Comparison of ENCODE assay signal across 14 cellular contexts in genomic region chr4:148061795-148062194, GRCh38.
A peak's percentile ranks its signal among the peaks of the same experiment; 100 is the strongest.
DNase-seq lines count a peak whose midpoint lies in the region; ATAC-seq, FAIRE-seq and TF ChIP-seq lines count a peak whose summit lies in the region.
"Had no signal": no experiment of that assay in that cellular context is flagged by ENCODE, and none has a peak within 500 bp of the region (broad histone marks: within the 10 kb centered on the region; RNA-seq: fewer than 3 reads in every experiment).

No MANE protein-coding gene starts in this region.

- H3K36me3 ChIP-seq in Karpas-422 (ENCODE audit: insufficient read depth, low read length) = no peaks in the 10 kb centered on the region

- no peaks in the 10 kb centered on the region for H3K79me2 ChIP-seq in Karpas-422 (ENCODE audit: low read length)

- no peak overlapping the region for H3K9ac ChIP-seq in Karpas-422 (ENCODE audit: low read length)

- H3K4me1 Mint-ChIP-seq in activated naive CD8-positive, alpha-beta T cell treated with anti-CD3 and anti-CD28 coated beads, Interleukin-2, amount 10 ng/mL, durations not matched to agents 7 days and 5 days = peaks cover 34% of the 10 kb centered on the region
- peaks cover 74% of the 10 kb centered on the region for H3K4me1 Mint-ChIP-seq in nephron progenitor cell

- H2AFZ ChIP-seq in Karpas-422 (ENCODE audit: low read length) = no peak overlapping the region

- H3K27ac ChIP-seq in Karpas-422 (ENCODE audit: low read length) = no peak overlapping the region
- H3K27ac ChIP-seq: SK-N-MC had no signal

- H3K27ac Mint-ChIP-seq in activated naive CD8-positive, alpha-beta T cell treated with anti-CD3 and anti-CD28 coated beads, Interleukin-2, amount 10 ng/mL, durations not matched to agents 7 days and 5 days = peak overlapping the region; percentile 92
- H3K27ac Mint-ChIP-seq in nephron progenitor cell = peak overlapping the region; percentile 8

- peaks cover 64% of the 10 kb centered on the region for H3K4me1 ChIP-seq in Karpas-422 (ENCODE audit: low read length)

- peak; percentile 15 for DNase-seq in NCI-H748 (lab: John Stamatoyannopoulos, UW; ENCODE audit: unreplicated experiment)
- no peak for DNase-seq in NCI-H748 treated with DMSO at 0.1 percent for 48 hours (lab: John Stamatoyannopoulos, UW)
- DNase-seq in Karpas-422 = no peak
- DNase-seq in activated naive CD8-positive, alpha-beta T cell treated with anti-CD3 and anti-CD28 coated beads, Interleukin-2, amount 10 ng/mL, durations not matched to agents 7 days and 5 days = no peak
- no peak for DNase-seq in nephron progenitor cell
- no peak for DNase-seq in epidermal melanocyte (ENCODE audit: insufficient read length, low spot score)
- no peak for DNase-seq in hepatic stellate cell (ENCODE audit: low spot score)
- no peak for DNase-seq in HTR-8/SVneo (ENCODE audit: insufficient read length, low spot score)
- DNase-seq: activated CD8-positive, alpha-beta memory T cell treated with anti-CD3 and anti-CD28 coated beads, Interleukin-2, amount 50 U/mL, for 48 hours; GOT3; mammary epithelial cell; NCI-H187 treated with DMSO at 0.1 percent for 48 hours had no signal

- no peaks in the 10 kb centered on the region for H3K9me2 ChIP-seq in Karpas-422 (replicated peaks; ENCODE audit: insufficient read depth, low read length)

- H3K27me3 ChIP-seq in Karpas-422 (ENCODE audit: low read length) = no peaks in the 10 kb centered on the region

- no peaks in the 10 kb centered on the region for H3K9me3 ChIP-seq in Karpas-422 (ENCODE audit: low read length)

- no peak overlapping the region for H3K4me3 Mint-ChIP-seq in activated naive CD8-positive, alpha-beta T cell treated with anti-CD3 and anti-CD28 coated beads, Interleukin-2, amount 10 ng/mL, durations not matched to agents 7 days and 5 days
- no peak overlapping the region for H3K4me3 Mint-ChIP-seq in nephron progenitor cell

- POLR2A ChIA-PET in activated naive CD8-positive, alpha-beta T cell treated with anti-CD3 and anti-CD28 coated beads, Interleukin-2, amount 10 ng/mL, durations not matched to agents 7 days and 5 days (lab: Charles Lee) = interaction anchor here (1.5 kb wide), 1 partner anchor 10 kb away, joined by 3 read pairs; no protein-coding TSS in a partner anchor

- peak overlapping the region; percentile 40 for H3K4me2 ChIP-seq in Karpas-422 (ENCODE audit: low read depth, low read length, poor library complexity, severe bottlenecking)

- ATAC-seq in activated naive CD8-positive, alpha-beta T cell treated with anti-CD3 and anti-CD28 coated beads, Interleukin-2, amount 10 ng/mL, durations not matched to agents 7 days and 5 days (ENCODE audit: low read depth) = no peak

- no peak overlapping the region for H3K4me3 ChIP-seq in Karpas-422 (ENCODE audit: low read length)
- H3K4me3 ChIP-seq: SK-N-MC had no signal

- no peaks in the 10 kb centered on the region; the same call in 1 of the 2 replicates for H4K20me1 ChIP-seq in Karpas-422 (ENCODE audit: insufficient read depth, low read depth, low read length)

- no peaks in the 10 kb centered on the region for H3K27me3 Mint-ChIP-seq in activated naive CD8-positive, alpha-beta T cell treated with anti-CD3 and anti-CD28 coated beads, Interleukin-2, amount 10 ng/mL, durations not matched to agents 7 days and 5 days
- no peaks in the 10 kb centered on the region for H3K27me3 Mint-ChIP-seq in nephron progenitor cell (ENCODE audit: low read depth, poor library complexity)

- no peak for TF ChIP-seq CTCF in nephron progenitor cell (IDR thresholded peaks at IDR 0.05)

- FAIRE-seq in HTR-8/SVneo (lab: Jason Lieb, UNC) = no peak
- FAIRE-seq: A204.1 had no signal

- H3K9me3 Mint-ChIP-seq in activated naive CD8-positive, alpha-beta T cell treated with anti-CD3 and anti-CD28 coated beads, Interleukin-2, amount 10 ng/mL, durations not matched to agents 7 days and 5 days = no peaks in the 10 kb centered on the region
- H3K9me3 Mint-ChIP-seq in nephron progenitor cell = no peaks in the 10 kb centered on the region

- H3K36me3 Mint-ChIP-seq in activated naive CD8-positive, alpha-beta T cell treated with anti-CD3 and anti-CD28 coated beads, Interleukin-2, amount 10 ng/mL, durations not matched to agents 7 days and 5 days = peaks cover 5% of the 10 kb centered on the region
- H3K36me3 Mint-ChIP-seq in nephron progenitor cell (ENCODE audit: low read depth) = peaks cover 28% of the 10 kb centered on the region
